In genomic region chr12:133130038-133130807, GRCh38 we compare ENCODE assay signal across 8 cellular contexts. TPM values are rescaled to one million over a fixed set of nuclear protein-coding genes. Genes with fewer than 3 reads are reported as not detected.
DNase-seq lines count a peak whose midpoint lies in the region; ATAC-seq, FAIRE-seq and TF ChIP-seq lines count a peak whose summit lies in the region.

TSS of gene ZNF10 (plus strand) at chr12:133130627. CDS start at chr12:133144493, 13,866 bp downstream.
TSS of gene ZNF891 (minus strand) at chr12:133130274. CDS start at chr12:133121918, 8,356 bp downstream.

- peak; percentile 79 for TF ChIP-seq POLR2A in endothelial cell of umbilical vein (IDR thresholded peaks at IDR 0.05; ENCODE audit: low read depth, low read length)

- peak within 1 kb of the TSS; percentile 86 for H3K27ac ChIP-seq in endothelial cell of umbilical vein (ENCODE audit: insufficient read depth, low read depth, low read length)

- peak within 1 kb of the TSS; percentile 94 for H3K9ac ChIP-seq in NT2/D1 (ENCODE audit: insufficient read length, low read depth)
- H3K9ac ChIP-seq in endothelial cell of umbilical vein (replicated peaks; ENCODE audit: extremely low read depth, insufficient read depth, low read length), result peak within 1 kb of the TSS; percentile 86

- no peaks in the 10 kb centered on the region for H3K27me3 ChIP-seq in NT2/D1 (ENCODE audit: insufficient read depth, insufficient read length)
- no peaks in the 10 kb centered on the region for H3K27me3 ChIP-seq in endothelial cell of umbilical vein (ENCODE audit: control insufficient read depth in 2 of 2, insufficient read depth in 2 of 2, low read length in 2 of 2)

- H3K36me3 ChIP-seq in NT2/D1 (ENCODE audit: insufficient read depth, insufficient read length, low read length) (peaks cover 51% of the 10 kb centered on the region), endothelial cell of umbilical vein (ENCODE audit: control insufficient read depth in 2 of 2, extremely low read depth in 1 of 2, insufficient read depth in 2 of 2, low read length in 2 of 2) (peaks cover 0 to under 1% of the 10 kb centered on the region in 2 experiments)

- FAIRE-seq in endothelial cell of umbilical vein (lab: Jason Lieb, UNC), result peak; percentile 95

- dilution Hi-C loops in endothelial cell of umbilical vein (cut with MboI; ENCODE audit: extremely low pct_ligation_motif_present, low sequenced_read_pairs), result no loop called here

- CTCF ChIA-PET in endothelial cell of umbilical vein (lab: Charles Lee), result interaction anchor here (1.3 to 3.5 kb wide), 2 partner anchors 50 to 51 kb away, joined by 4 to 13 read pairs; partner anchors contain the start of gene ZNF268

- POLR2A ChIA-PET in endothelial cell of umbilical vein (lab: Charles Lee), result interaction anchor here (0.9 to 1.1 kb wide), 2 partner anchors 13 to 50 kb away, joined by 3 to 11 read pairs; no protein-coding TSS in a partner anchor

- H3K9me3 ChIP-seq in NT2/D1 (ENCODE audit: insufficient read depth, low read length) (peaks cover 68% of the 10 kb centered on the region), endothelial cell of umbilical vein (replicated peaks; ENCODE audit: control insufficient read depth, insufficient read depth, low read length) (peaks cover 6% of the 10 kb centered on the region)

- H4K20me1 ChIP-seq in endothelial cell of umbilical vein (replicated peaks; ENCODE audit: control insufficient read depth, extremely low read depth, insufficient read depth, low read length), result no peaks in the 10 kb centered on the region

- intact Hi-C loops in endothelial cell of umbilical vein (cut with micrococcal nuclease), result loop anchor here (1.0 kb wide), 4 partner anchors 50 to 144 kb away; partner anchors contain the start of genes ZNF140, ZNF26, ZNF268 and ZNF84

- ATAC-seq in GM21360 (IDR thresholded peaks at IDR 0.05; ENCODE audit: unreplicated experiment), result peak; percentile 96

- BruUV-seq in endothelial cell of umbilical vein (replicated peaks; lab: Mats Ljungman, UMichigan), result no TSS peak

- peak within 1 kb of the TSS; percentile 95 for H3K4me3 ChIP-seq in NT2/D1 (ENCODE audit: insufficient read length, low read depth)
- H3K4me3 ChIP-seq in endothelial cell of umbilical vein (replicated peaks in 1 of 3; ENCODE audit: insufficient read depth in 1 of 3, low read depth in 1 of 3, low read length in 3 of 3), result peak within 1 kb of the TSS; percentile 62 to 88 (median 87)

- peak within 1 kb of the TSS; percentile 85 for H3K4me2 ChIP-seq in endothelial cell of umbilical vein (ENCODE audit: insufficient read depth, low read length)

- peak within 1 kb of the TSS; percentile 94 for H2AFZ ChIP-seq in endothelial cell of umbilical vein (ENCODE audit: low read depth, low read length)

- H3K4me1 ChIP-seq in NT2/D1 (ENCODE audit: insufficient read depth, insufficient read length), result no peaks in the 10 kb centered on the region
- H3K4me1 ChIP-seq in endothelial cell of umbilical vein (ENCODE audit: control insufficient read depth, extremely low read depth, insufficient read depth, low read length), result no peaks in the 10 kb centered on the region

- no peak for TF ChIP-seq CTCF in endothelial cell of umbilical vein (IDR thresholded peaks at IDR 0.05; ENCODE audit: extremely low read depth in 1 of 2, insufficient read depth in 1 of 2, low read depth in 1 of 2, low read length in 2 of 2)

- peak; percentile 94 for DNase-seq in COR-L47 (lab: John Stamatoyannopoulos, UW)
- peak; percentile 87 for DNase-seq in HT1080 (ENCODE audit: low read depth)
- DNase-seq in NT2/D1 (ENCODE audit: low read depth, low spot score), result peak; percentile 93
- peak; percentile 99 for DNase-seq in activated CD8-positive, alpha-beta memory T cell treated with anti-CD3 and anti-CD28 coated beads, Interleukin-2, amount 50 U/mL, for 48 hours
- peak; percentile 99 for DNase-seq in endothelial cell of umbilical vein (ENCODE audit: low read depth, low spot score)
- peak; percentile 94 for DNase-seq in midbrain (lab: John Stamatoyannopoulos, UW)
- DNase-seq in stimulated activated CD8-positive, alpha-beta memory T cell treated with anti-CD3 and anti-CD28 coated beads, Interleukin-15, amount 100 ng/mL, for 48 hours (ENCODE audit: low read depth in 2 of 2), result peak; percentile 91 to 94

- H3K9me1 ChIP-seq in endothelial cell of umbilical vein (replicated peaks; ENCODE audit: control insufficient read depth, extremely low read depth, insufficient read depth, low read length), result no peaks in the 10 kb centered on the region

- H3K79me2 ChIP-seq in endothelial cell of umbilical vein (ENCODE audit: control insufficient read depth, insufficient read depth, low read length), result no peaks in the 10 kb centered on the region

TF ChIP-seq in endothelial cell of umbilical vein, 7 proteins besides CTCF, POLR2A, EP300 and RAD21:
- TF ChIP-seq MAX (IDR thresholded peaks at IDR 0.05; ENCODE audit: insufficient read depth, insufficient read length) (peak; percentile 71), GATA2 (IDR thresholded peaks at IDR 0.05; ENCODE audit: insufficient read depth, insufficient read length, low read depth, low read length) (no peak), POLR2AphosphoS5 (IDR thresholded peaks at IDR 0.05; ENCODE audit: insufficient read depth, low read depth, low read length) (peak; percentile 61), EZH2 (IDR thresholded peaks at IDR 0.05; ENCODE audit: borderline replicate concordance, low read depth, low read length, severe bottlenecking) (no peak), MYC (IDR thresholded peaks at IDR 0.05; ENCODE audit: low read depth, low read length) (no peak), FOS (IDR thresholded peaks at IDR 0.05; ENCODE audit: borderline replicate concordance, insufficient read depth, low read length) (peak; percentile 13), JUN (IDR thresholded peaks at IDR 0.05; ENCODE audit: borderline replicate concordance, insufficient read depth, insufficient read length, low read depth) (no peak)

RNA-seq across cellular contexts. Expression of gene ZNF10, which starts in this region (rescaled TPM):
- total RNA-seq in HT1080 (2014; rRNA removed; shearing (Covaris generic)), result 0.50 and 0.59 TPM in 2 replicates
- polyA plus RNA-seq in HT1080 (2015; cell fraction: cytosol; rRNA removed), result 0.26 and 0.63 TPM in 2 replicates
- 2.2 and 2.4 TPM in 2 replicates for polyA plus RNA-seq in HT1080 (2015; cell fraction: nucleus; rRNA removed)
- total RNA-seq in endothelial cell of umbilical vein, result 4.4 and 5.8 TPM in 2 replicates
- polyA plus RNA-seq in endothelial cell of umbilical vein, result 1.6 and 3.7 TPM in 2 replicates
- polyA plus RNA-seq in endothelial cell of umbilical vein (2011; cell fraction: cytosol; rRNA removed), result 0.90 and 1.6 TPM in 2 replicates
- 13.3 and 18.3 TPM in 2 replicates for polyA plus RNA-seq in endothelial cell of umbilical vein (2011; cell fraction: nucleus; rRNA removed)
- polyA plus RNA-seq in endothelial cell of umbilical vein (2012), result 3.8 and 4.3 TPM in 2 replicates
- 11.7 and 14.7 TPM in 2 replicates for polyA minus RNA-seq in endothelial cell of umbilical vein
- polyA minus RNA-seq in endothelial cell of umbilical vein (2011; cell fraction: cytosol; rRNA and poly(A)+ RNA removed), result 1.3 TPM
- 17.1 and 21.0 TPM in 2 replicates for polyA minus RNA-seq in endothelial cell of umbilical vein (2011; cell fraction: nucleus; rRNA and poly(A)+ RNA removed)

RNA-seq across cellular contexts. Expression of gene ZNF891, which starts in this region (rescaled TPM):
- total RNA-seq in HT1080 (2014; rRNA removed; shearing (Covaris generic)), result 0.30 and 0.37 TPM in 2 replicates
- 0.19 and 0.20 TPM in 2 replicates for polyA plus RNA-seq in HT1080 (2015; cell fraction: cytosol; rRNA removed)
- 1.3 TPM in 2 replicates for polyA plus RNA-seq in HT1080 (2015; cell fraction: nucleus; rRNA removed)
- 1.2 and 1.5 TPM in 2 replicates for total RNA-seq in endothelial cell of umbilical vein
- polyA plus RNA-seq in endothelial cell of umbilical vein, result 0.29 and 0.32 TPM in 2 replicates
- 0.15 and 0.23 TPM in 2 replicates for polyA plus RNA-seq in endothelial cell of umbilical vein (2011; cell fraction: cytosol; rRNA removed)
- 1.2 and 1.6 TPM in 2 replicates for polyA plus RNA-seq in endothelial cell of umbilical vein (2011; cell fraction: nucleus; rRNA removed)
- polyA plus RNA-seq in endothelial cell of umbilical vein (2012), result 0.31 and 0.51 TPM in 2 replicates
- polyA minus RNA-seq in endothelial cell of umbilical vein, result 0.87 and 1.0 TPM in 2 replicates
- 0.61 TPM for polyA minus RNA-seq in endothelial cell of umbilical vein (2011; cell fraction: cytosol; rRNA and poly(A)+ RNA removed)
- 1.4 and 2.2 TPM in 2 replicates for polyA minus RNA-seq in endothelial cell of umbilical vein (2011; cell fraction: nucleus; rRNA and poly(A)+ RNA removed)

Comparison
In these comparisons a context has a peak if more than half of its experiments do, and no peak if none do; other contexts are left out.
1. Peak in every context shown above with its lines: DNase-seq, ATAC-seq, H3K4me3 ChIP-seq and H3K27ac ChIP-seq.